24 cellular contexts compared by ENCODE assay signal in genomic region chr1:163427336-163427735, GRCh38.
"Had no signal": no experiment of that assay in that cellular context is flagged by ENCODE, and none has a peak within 500 bp of the region (broad histone marks: within the 10 kb centered on the region; RNA-seq: fewer than 3 reads in every experiment).

No MANE protein-coding gene starts in this region.

- H3K4me1 Mint-ChIP-seq: naive thymus-derived CD4-positive, alpha-beta T cell; stimulated activated naive B cell treated with anti-CD40 and anti-IgM and Interleukin-4, amounts not matched to agents 10 μg/mL and 1 μg/mL and 100 μg/mL, for 72 hours; stimulated activated naive CD8-positive, alpha-beta T cell treated with anti-CD3 and anti-CD28 coated beads, Interleukin-15, amount 100 ng/mL, for 72 hours had no signal

- H3K4me3 Mint-ChIP-seq: naive thymus-derived CD4-positive, alpha-beta T cell; nephron progenitor cell; stimulated activated naive B cell treated with anti-CD40 and anti-IgM and Interleukin-4, amounts not matched to agents 10 μg/mL and 1 μg/mL and 100 μg/mL, for 72 hours; stimulated activated naive CD8-positive, alpha-beta T cell treated with anti-CD3 and anti-CD28 coated beads, Interleukin-15, amount 100 ng/mL, for 72 hours had no signal

- H3K9me3 ChIP-seq: ovary, thoracic aorta had no signal

- DNase-seq: cortex of kidney; dorsolateral prefrontal cortex; effector CD8-positive, alpha-beta T cell; esophagus squamous epithelium; foreskin fibroblast; head of caudate nucleus; kidney glomerular epithelial cell; naive thymus-derived CD4-positive, alpha-beta T cell; nephron progenitor cell; nucleus accumbens; ovary; sigmoid colon; stimulated activated CD4-positive, alpha-beta T cell treated with anti-CD3 and anti-CD28 coated beads, Interleukin-2, amount 100 ng/mL, for 24 hours; stimulated activated CD4-positive, alpha-beta T cell treated with anti-CD3 and anti-CD28 coated beads, Interleukin-4, amount 100 ng/mL, for 4 hours; stimulated activated naive B cell treated with anti-CD40 and anti-IgM and Interleukin-4, amounts not matched to agents 10 μg/mL and 1 μg/mL and 100 μg/mL, for 72 hours; stimulated activated naive CD8-positive, alpha-beta T cell treated with anti-CD3 and anti-CD28 coated beads, Interleukin-15, amount 100 ng/mL, for 72 hours; substantia nigra; trophoblast cell had no signal

- H3K27ac ChIP-seq: epithelial cell of prostate, esophagus squamous epithelium, gastroesophageal sphincter, hepatocyte, ovary, right atrium auricular region, sigmoid colon, skin epidermis, thoracic aorta had no signal

- H3K36me3 ChIP-seq: esophagus squamous epithelium, gastroesophageal sphincter, ovary, right atrium auricular region, sigmoid colon, thoracic aorta had no signal

- H3K27ac Mint-ChIP-seq: naive thymus-derived CD4-positive, alpha-beta T cell; nephron progenitor cell; stimulated activated naive B cell treated with anti-CD40 and anti-IgM and Interleukin-4, amounts not matched to agents 10 μg/mL and 1 μg/mL and 100 μg/mL, for 72 hours; stimulated activated naive CD8-positive, alpha-beta T cell treated with anti-CD3 and anti-CD28 coated beads, Interleukin-15, amount 100 ng/mL, for 72 hours had no signal

- H3K27me3 ChIP-seq: dorsolateral prefrontal cortex, esophagus squamous epithelium, gastroesophageal sphincter, hepatocyte, ovary, right atrium auricular region, sigmoid colon had no signal

- H3K27me3 Mint-ChIP-seq: stimulated activated naive CD8-positive, alpha-beta T cell treated with anti-CD3 and anti-CD28 coated beads, Interleukin-15, amount 100 ng/mL, for 72 hours had no signal

- H3K36me3 Mint-ChIP-seq: naive thymus-derived CD4-positive, alpha-beta T cell; stimulated activated naive B cell treated with anti-CD40 and anti-IgM and Interleukin-4, amounts not matched to agents 10 μg/mL and 1 μg/mL and 100 μg/mL, for 72 hours had no signal

- H3K4me1 ChIP-seq: esophagus squamous epithelium, gastroesophageal sphincter, right atrium auricular region, sigmoid colon had no signal

- H3K4me3 ChIP-seq: dorsolateral prefrontal cortex, esophagus squamous epithelium, gastroesophageal sphincter, hepatocyte, ovary, right atrium auricular region, sigmoid colon, skin epidermis, thoracic aorta had no signal
